ENCODE assay signal across 12 cellular contexts in genomic region chr4:70818921-70819320, GRCh38.
"Had no signal": no experiment of that assay in that cellular context is flagged by ENCODE, and none has a peak within 500 bp of the region (broad histone marks: within the 10 kb centered on the region; RNA-seq: fewer than 3 reads in every experiment).

No MANE protein-coding gene starts in this region.

- H3K9me3 ChIP-seq: adrenal gland, neutrophil, tibial nerve had no signal

- H3K27ac ChIP-seq: adrenal gland, neutrophil, tibial nerve had no signal

- H3K4me1 ChIP-seq: adrenal gland, tibial nerve had no signal

- DNase-seq: activated CD4-positive, CD25-positive, alpha-beta regulatory T cell; activated naive CD4-positive, alpha-beta T cell treated with Interleukin-2 at 50 U/mL for 16 hours; adrenal gland; caudate nucleus; cortex of kidney; effector memory CD4-positive, alpha-beta T cell; hippocampal formation; T-helper 2 cell had no signal

- FAIRE-seq: TTC549 had no signal

- H3K4me3 ChIP-seq: adrenal gland, skin epidermis, tibial nerve had no signal

- H3K27me3 ChIP-seq: adrenal gland, neutrophil, tibial nerve had no signal
